Comparison of ENCODE assay signal across 1 cellular context in the genomic region with DNA sequence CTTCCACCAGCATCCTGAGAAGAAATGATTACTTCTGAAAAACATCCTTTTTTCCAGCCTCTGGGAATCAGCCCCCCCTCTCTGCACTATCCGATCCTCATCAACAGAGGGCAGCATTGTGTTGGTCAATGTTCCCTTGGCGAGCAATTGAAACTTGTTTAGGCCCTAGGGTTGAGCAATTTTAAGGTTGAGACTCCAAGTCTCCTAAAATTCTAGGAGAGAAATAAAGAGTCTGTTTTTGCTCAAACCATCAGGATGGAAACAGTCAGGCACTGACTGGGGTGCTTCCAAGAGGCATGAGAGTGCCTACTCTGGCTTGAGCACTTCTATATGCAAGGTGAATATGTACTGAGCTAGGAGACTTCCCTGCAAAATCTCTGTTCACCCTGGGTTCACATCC.
TF ChIP-seq lines count a peak whose summit lies in the region.

No MANE protein-coding gene starts in this region.

TF ChIP-seq in HepG2, 621 proteins besides CTCF, POLR2A, EP300 and RAD21 (continued from another document):
- no peak for TF ChIP-seq CREB3 (CRISPR knock-in tag; IDR thresholded peaks at IDR 0.05)
- no peak for TF ChIP-seq HNRNPH1 (optimal IDR thresholded peaks at IDR 0.05; ENCODE audit: low read depth, low read length)
- TF ChIP-seq HNF4A (CRISPR knock-in tag; IDR thresholded peaks at IDR 0.05): no peak
- TF ChIP-seq ZFP82 (CRISPR knock-in tag; IDR thresholded peaks at IDR 0.05; ENCODE audit: borderline replicate concordance): no peak
TF ChIP-seq in HepG2: peak in this region for 22.
